ENCODE assay signal across 1 cellular context in genomic region chr21:45413922-45414321, GRCh38.
TF ChIP-seq lines count a peak whose summit lies in the region.

No MANE protein-coding gene starts in this region.

TF ChIP-seq in H1, 55 proteins besides CTCF, POLR2A, EP300 and RAD21 (continued from another document):
- TF ChIP-seq CHD7 (IDR thresholded peaks at IDR 0.05; ENCODE audit: insufficient replicate concordance, low read length) (no peak), CREB1 (IDR thresholded peaks at IDR 0.05) (no peak), SAP30 (IDR thresholded peaks at IDR 0.05; ENCODE audit: insufficient read depth, insufficient replicate concordance, low read length) (no peak)
TF ChIP-seq in H1: peak in this region for 0.
